Comparison of ENCODE assay signal across 9 cellular contexts in the genomic region with DNA sequence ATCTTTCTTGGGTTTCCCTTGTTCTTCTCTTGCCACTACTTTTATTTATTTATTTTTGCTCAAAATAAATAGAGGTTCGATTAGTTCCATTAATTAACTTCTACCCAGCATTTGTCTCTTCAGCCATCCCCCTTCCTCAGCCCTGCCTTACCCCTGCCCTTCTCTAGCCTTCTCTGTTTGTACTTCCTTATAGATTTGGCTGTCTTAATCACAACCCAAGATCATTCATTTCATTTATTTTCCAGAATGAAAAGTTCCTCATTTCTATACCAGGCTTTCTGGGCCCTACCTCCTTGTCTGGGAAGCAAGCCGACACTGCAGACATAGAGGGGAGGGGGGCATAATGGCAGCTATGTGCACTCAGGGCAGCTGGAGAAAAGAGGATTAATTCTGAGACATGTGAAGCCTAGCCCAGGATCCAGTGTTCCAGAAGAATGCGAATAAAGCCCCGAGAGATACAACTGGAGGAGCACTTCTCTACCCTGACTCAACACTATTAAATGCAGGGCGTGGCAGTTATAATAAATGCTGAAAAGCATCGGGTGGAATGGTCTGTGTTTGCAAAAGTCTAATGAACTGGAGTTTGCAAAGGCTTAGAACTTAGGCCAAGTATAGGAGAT. TPM values are rescaled to one million over a fixed set of nuclear protein-coding genes. Genes with fewer than 3 reads are reported as not detected.
DNase-seq lines count a peak whose midpoint lies in the region; ATAC-seq and FAIRE-seq lines count a peak whose summit lies in the region.
"Had no signal": no experiment of that assay in that cellular context is flagged by ENCODE, and none has a peak within 500 bp of the region (broad histone marks: within the 10 kb centered on the region; RNA-seq: fewer than 3 reads in every experiment).

No MANE protein-coding gene starts in this region.

- FAIRE-seq in small intestine (lab: Jason Lieb, UNC): no peak
- FAIRE-seq: TTC549 had no signal

- peak overlapping the region; percentile 87 for H3K4me3 Mint-ChIP-seq in T-helper 17 cell

- no peaks in the 10 kb centered on the region for H3K36me3 ChIP-seq in small intestine (ENCODE audit: control insufficient read depth in 2 of 2, insufficient read depth in 2 of 2, low read length in 2 of 2)

- H3K27ac ChIP-seq in small intestine (ENCODE audit: low read depth in 1 of 2, low read length in 1 of 2): peak overlapping the region; percentile 90 to 99

- peaks cover 79% of the 10 kb centered on the region for H3K4me1 Mint-ChIP-seq in T-helper 17 cell

- H3K4me3 ChIP-seq in small intestine (ENCODE audit: low read depth in 1 of 2, low read length in 2 of 2): no peak overlapping the region

- 9 to 22% (median 19%) methylated on average over 6 of the region's 6 CpGs for WGBS in small intestine, 3 donors

- no peaks in the 10 kb centered on the region for H3K9me3 ChIP-seq in T-helper 17 cell (ENCODE audit: control insufficient read depth, low read length, poor library complexity, severe bottlenecking)
- no peaks in the 10 kb centered on the region for H3K9me3 ChIP-seq in small intestine (ENCODE audit: control insufficient read depth, low read depth)

- peaks cover 8 to 37% of the 10 kb centered on the region in 2 donors for H3K4me1 ChIP-seq in small intestine (ENCODE audit: control insufficient read depth in 2 of 2, insufficient read depth in 1 of 2, low read depth in 1 of 2, low read length in 1 of 2)

- no peaks in the 10 kb centered on the region for H3K27me3 Mint-ChIP-seq in T-helper 17 cell

- peak overlapping the region; percentile 100 for H3K27ac Mint-ChIP-seq in T-helper 17 cell

- DNase-seq in HCEC 1CT (peak; percentile 73), T-helper 17 cell (no peak), glomerular visceral epithelial cell (ENCODE audit: extremely low spot score) (peak; percentile 10), small intestine (peak; percentile 84), NCI-H1105 treated with DMSO at 0.1 percent for 48 hours (lab: John Stamatoyannopoulos, UW) (no peak), NCI-H2029 (lab: John Stamatoyannopoulos, UW) (no peak)

- H3K27me3 ChIP-seq in small intestine (ENCODE audit: control insufficient read depth in 2 of 2, insufficient read depth in 2 of 2, low read length in 2 of 2): no peaks in the 10 kb centered on the region

- no peaks in the 10 kb centered on the region for H3K36me3 Mint-ChIP-seq in T-helper 17 cell (ENCODE audit: low read depth)

- ATAC-seq in T-helper 17 cell: no peak
- ATAC-seq in HG02938 (IDR thresholded peaks at IDR 0.05; ENCODE audit: unreplicated experiment): no peak
- no peak for ATAC-seq in HG02588 (IDR thresholded peaks at IDR 0.05; ENCODE audit: unreplicated experiment)

RNA-seq across cellular contexts. Expression of gene PDCD4, which starts 6.4 kb away (rescaled TPM):
- total RNA-seq in T-helper 17 cell: 100 to 1,000 TPM; 307 TPM
- polyA plus RNA-seq in small intestine: 100 to 1,000 TPM; 111 to 309 (median 124) TPM

RNA-seq across cellular contexts. Expression of gene BBIP1, which starts 53.7 kb away (rescaled TPM):
- 10 to 100 TPM; 30.8 to 36.4 TPM for total RNA-seq in T-helper 17 cell
- 10 to 100 TPM; 10.7 to 19.0 (median 15.9) TPM for polyA plus RNA-seq in small intestine

RNA-seq across cellular contexts. Expression of gene SHOC2, which starts 54.1 kb away (rescaled TPM):
- 10 to 100 TPM; 68.0 to 71.1 TPM for total RNA-seq in T-helper 17 cell
- polyA plus RNA-seq in small intestine: 10 to 100 TPM; 17.8 to 27.3 (median 23.2) TPM

Comparison
In these comparisons a context has a peak if more than half of its experiments do, and no peak if none do; other contexts are left out.
1. DNase-seq: peak in HCEC 1CT (single experiment), glomerular visceral epithelial cell (single experiment) and small intestine (single experiment); none in T-helper 17 cell (0 of 3), NCI-H1105 treated with DMSO at 0.1 percent for 48 hours (single experiment) and NCI-H2029 (single experiment).